ENCODE assay signal across 27 cellular contexts in genomic region chr5:76586531-76586930, GRCh38.
"Had no signal": no experiment of that assay in that cellular context is flagged by ENCODE, and none has a peak within 500 bp of the region (broad histone marks: within the 10 kb centered on the region; RNA-seq: fewer than 3 reads in every experiment).

No MANE protein-coding gene starts in this region.

- ATAC-seq: foreskin keratinocyte; gastroesophageal sphincter; heart left ventricle; left lung; left ventricle myocardium superior; lower lobe of right lung; naive thymus-derived CD8-positive, alpha-beta T cell had no signal

- H3K4me3 ChIP-seq: coronary artery, dorsolateral prefrontal cortex, esophagus muscularis mucosa, gastroesophageal sphincter, heart left ventricle, hepatocyte, left lung, lower lobe of right lung, mucosa of descending colon had no signal

- H3K36me3 ChIP-seq: esophagus muscularis mucosa, gastroesophageal sphincter, heart left ventricle, lower lobe of right lung had no signal

- FAIRE-seq: endometrium, endothelial cell of umbilical vein, frontal cortex had no signal

- H3K36me3 Mint-ChIP-seq: mesothelial cell of epicardium had no signal

- H3K9me3 Mint-ChIP-seq: endodermal cell; immature natural killer cell; mesothelial cell of epicardium; naive B cell; naive thymus-derived CD8-positive, alpha-beta T cell had no signal

- H3K27ac ChIP-seq: coronary artery, dorsolateral prefrontal cortex, esophagus muscularis mucosa, foreskin keratinocyte, gastroesophageal sphincter, heart left ventricle, hepatocyte, left lung, lower lobe of right lung had no signal

- DNase-seq: dermis blood vessel endothelial cell; dorsolateral prefrontal cortex; effector CD4-positive, alpha-beta T cell; effector memory CD4-positive, alpha-beta T cell; endodermal cell; foreskin keratinocyte; heart left ventricle; hypothalamus; immature natural killer cell; islet precursor cell; kidney; kidney glomerular epithelial cell; left lung; left ventricle myocardium superior; lower lobe of right lung; mesenchymal stem cell; mucosa of descending colon; naive B cell; naive thymus-derived CD8-positive, alpha-beta T cell had no signal

- H3K27me3 Mint-ChIP-seq: naive B cell; naive thymus-derived CD8-positive, alpha-beta T cell had no signal

- H3K4me1 ChIP-seq: esophagus muscularis mucosa, foreskin keratinocyte, gastroesophageal sphincter had no signal

- H3K9me3 ChIP-seq: esophagus muscularis mucosa, gastroesophageal sphincter, heart left ventricle, left lung, lower lobe of right lung, mucosa of descending colon had no signal

- H3K27ac Mint-ChIP-seq: endodermal cell, mesothelial cell of epicardium, naive B cell had no signal

- H3K4me3 Mint-ChIP-seq: endodermal cell; immature natural killer cell; mesothelial cell of epicardium; naive B cell; naive thymus-derived CD8-positive, alpha-beta T cell had no signal
